20 cellular contexts compared by ENCODE assay signal in genomic region chr3:29307229-29307796, GRCh38.
"Had no signal": no experiment of that assay in that cellular context is flagged by ENCODE, and none has a peak within 500 bp of the region (broad histone marks: within the 10 kb centered on the region; RNA-seq: fewer than 3 reads in every experiment).

No MANE protein-coding gene starts in this region.

- FAIRE-seq: kidney had no signal

- H3K4me3 ChIP-seq: esophagus squamous epithelium, spleen, testis had no signal

- ATAC-seq: activated T-cell treated with anti-CD3 and anti-CD28 coated beads, Interleukin-2, amount 50 U/mL, for 72 hours; effector memory CD8-positive, alpha-beta T cell; left lobe of liver; sciatic nerve; SK-N-SH treated with all-trans-retinoic acid at 6 μM for 48 hours; stimulated activated memory B cell treated with anti-CD40 and anti-IgM and Interleukin-4, amounts not matched to agents 10 μg/mL and 1 μg/mL and 100 μg/mL, for 72 hours had no signal

- DNase-seq: activated CD4-positive, alpha-beta T cell treated with anti-CD3 and anti-CD28 coated beads, Interleukin-2, amount 10 ng/mL, durations not matched to agents 7 days and 5 days; activated CD4-positive, CD25-positive, alpha-beta regulatory T cell; activated CD8-positive, alpha-beta memory T cell treated with anti-CD3 and anti-CD28 coated beads, Interleukin-2, amount 50 U/mL, for 48 hours; activated effector memory CD4-positive, alpha-beta T cell treated with anti-CD3 and anti-CD28 coated beads, Interleukin-2, amount 50 U/mL, for 16 hours; activated T-cell treated with anti-CD3 and anti-CD28 coated beads, Interleukin-2, amount 50 U/mL, for 72 hours; caudate nucleus; effector memory CD8-positive, alpha-beta T cell; esophagus squamous epithelium; kidney; mammary epithelial cell; naive B cell; spleen; stimulated activated CD4-positive, alpha-beta T cell treated with anti-CD3 and anti-CD28 coated beads, Interleukin-4, amount 100 ng/mL, for 4 hours; T-helper 1 cell; T-helper 9 cell; testis had no signal

- H3K27ac ChIP-seq: esophagus squamous epithelium, spleen, testis had no signal

- H3K27me3 ChIP-seq: esophagus squamous epithelium, spleen, testis had no signal

- H3K36me3 ChIP-seq: esophagus squamous epithelium, spleen had no signal

- H3K9me3 ChIP-seq: esophagus squamous epithelium, spleen, testis had no signal
